29 cellular contexts compared by ENCODE assay signal in the genomic region with DNA sequence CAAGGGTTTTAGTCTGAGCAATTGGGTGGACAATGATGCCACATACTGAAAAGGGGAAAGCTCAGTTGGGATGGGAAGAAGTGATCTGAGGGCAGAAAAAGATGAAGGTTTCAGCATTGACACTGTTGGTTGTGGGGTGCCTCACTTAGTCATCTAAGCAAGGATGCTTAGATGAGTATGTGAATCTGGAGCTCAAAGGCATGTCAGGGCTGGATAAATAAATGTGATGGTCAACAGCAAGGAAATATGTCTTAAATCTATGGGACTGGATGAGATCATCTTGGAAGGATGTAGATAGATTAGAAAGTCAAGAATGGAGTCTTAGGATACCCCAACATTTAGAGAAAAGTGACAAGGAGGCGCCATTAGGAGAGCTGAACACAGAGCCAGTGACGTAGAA.
"Had no signal": no experiment of that assay in that cellular context is flagged by ENCODE, and none has a peak within 500 bp of the region (broad histone marks: within the 10 kb centered on the region; RNA-seq: fewer than 3 reads in every experiment).

No MANE protein-coding gene starts in this region.

- H3K9me3 ChIP-seq: gastroesophageal sphincter, heart left ventricle, lower lobe of right lung, mucosa of descending colon, prostate gland, right atrium auricular region, suprapubic skin, transverse colon, upper lobe of right lung, uterus had no signal

- H3K4me3 ChIP-seq: gastroesophageal sphincter, heart left ventricle, lower lobe of right lung, mucosa of descending colon, prostate gland, right atrium auricular region, smooth muscle cell, suprapubic skin, transverse colon, upper lobe of right lung, uterus had no signal

- H3K4me1 ChIP-seq: prostate gland, suprapubic skin, transverse colon, upper lobe of right lung, uterus had no signal

- H3K27me3 ChIP-seq: gastroesophageal sphincter, heart left ventricle, right atrium auricular region, suprapubic skin, transverse colon, upper lobe of right lung, uterus had no signal

- DNase-seq: cortex of kidney; effector memory CD8-positive, alpha-beta T cell; heart left ventricle; hippocampal formation; islet precursor cell; kidney glomerular epithelial cell; left colon; left ventricle myocardium superior; lower lobe of right lung; mucosa of descending colon; naive B cell; stimulated activated CD4-positive, alpha-beta T cell treated with anti-CD3 and anti-CD28 coated beads, Interleukin-12 subunit alpha, Interleukin-12 subunit beta, amount 100 ng/mL, for 4 hours; stimulated activated CD4-positive, alpha-beta T cell treated with anti-CD3 and anti-CD28 coated beads, Interleukin-1b, Interleukin-23, amount 100 ng/mL, for 48 hours; stimulated activated CD4-positive, alpha-beta T cell treated with anti-CD3 and anti-CD28 coated beads, Interleukin-4, amount 100 ng/mL, for 1 hour; stimulated activated CD8-positive, alpha-beta memory T cell treated with anti-CD3 and anti-CD28 coated beads, Interleukin-4, amount 100 ng/mL, for 48 hours; stimulated activated naive CD4-positive, alpha-beta T cell; stimulated activated naive CD8-positive, alpha-beta T cell treated with anti-CD3 and anti-CD28 coated beads, Interleukin-15, amount 100 ng/mL, for 72 hours; transverse colon; upper lobe of right lung; uterus had no signal

- H3K27ac ChIP-seq: epithelial cell of prostate, gastroesophageal sphincter, lower lobe of right lung, prostate gland, suprapubic skin, transverse colon, upper lobe of right lung, uterus had no signal

- ATAC-seq: effector memory CD8-positive, alpha-beta T cell; esophagus mucosa; gastroesophageal sphincter; heart left ventricle; left colon; left ventricle myocardium superior; lower lobe of right lung; mucosa of descending colon; natural killer cell treated with Interleukin-12 subunit alpha and Interleukin-12 subunit beta and Interleukin-15 and Interleukin-18, amount 100 ng/mL, for 72 hours; sciatic nerve; stimulated activated naive CD8-positive, alpha-beta T cell treated with anti-CD3 and anti-CD28 coated beads, Interleukin-15, amount 100 ng/mL, for 72 hours; upper lobe of right lung had no signal

- H3K4me2 ChIP-seq: smooth muscle cell had no signal

- H3K36me3 ChIP-seq: gastroesophageal sphincter, heart left ventricle, lower lobe of right lung, prostate gland, right atrium auricular region, suprapubic skin, transverse colon, upper lobe of right lung, uterus had no signal
